In the genomic region with DNA sequence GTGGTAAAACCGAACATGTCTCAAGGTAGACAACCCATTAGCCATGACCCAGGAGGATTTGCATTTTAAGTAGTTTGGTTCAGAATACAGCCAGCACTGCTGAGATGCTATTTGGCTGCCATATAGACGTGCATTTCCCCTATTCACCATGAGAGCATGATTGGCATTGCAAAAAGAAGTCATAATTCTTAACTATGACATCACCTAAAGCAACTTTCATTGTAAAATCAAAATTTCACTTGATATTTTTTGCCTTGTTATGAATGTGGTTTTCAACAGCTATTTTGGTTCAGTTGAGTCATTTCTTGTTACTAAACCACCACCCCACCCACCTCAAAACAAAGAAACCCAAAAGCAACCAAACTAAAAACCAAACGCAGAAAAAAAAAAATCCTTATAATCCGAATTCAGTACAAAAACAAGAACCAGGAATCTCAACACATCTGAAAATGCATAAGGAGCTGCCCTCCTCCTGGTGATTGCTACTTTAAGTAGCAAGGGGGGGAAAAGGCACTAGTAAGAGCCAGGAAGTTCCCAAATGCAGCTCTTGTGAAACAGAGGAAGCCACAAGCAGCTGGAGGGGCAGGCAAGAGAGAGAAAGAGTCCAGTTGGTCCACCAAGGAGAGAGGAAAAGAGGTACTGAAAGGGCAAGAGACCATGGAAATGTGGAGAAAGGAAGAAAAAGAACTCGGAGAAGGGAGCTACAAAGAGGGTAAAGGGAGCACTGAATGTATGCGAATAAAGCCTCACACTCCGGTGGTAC, we compare ENCODE assay signal across 10 cellular contexts. TPM values are rescaled to one million over a fixed set of nuclear protein-coding genes. Genes with fewer than 3 reads are reported as not detected.
DNase-seq lines count a peak whose midpoint lies in the region; ATAC-seq and TF ChIP-seq lines count a peak whose summit lies in the region.
"Had no signal": no experiment of that assay in that cellular context is flagged by ENCODE, and none has a peak within 500 bp of the region (broad histone marks: within the 10 kb centered on the region; RNA-seq: fewer than 3 reads in every experiment).

No MANE protein-coding gene starts in this region.

- H3K4me1 ChIP-seq in PC-3 (ENCODE audit: insufficient read depth, low read length), result no peaks in the 10 kb centered on the region
- no peaks in the 10 kb centered on the region for H3K4me1 ChIP-seq in iPS-15b (ENCODE audit: control insufficient read depth, insufficient read depth, low read length)
- no peaks in the 10 kb centered on the region for H3K4me1 ChIP-seq in smooth muscle cell (ENCODE audit: low read depth)

- H3K9ac ChIP-seq in PC-3 (ENCODE audit: low read length), result peak overlapping the region; percentile 33; the same call in 1 of the 2 replicates
- peak overlapping the region; percentile 24 for H3K9ac ChIP-seq in iPS-15b (ENCODE audit: low read depth, low read length)
- peak overlapping the region; percentile 24 for H3K9ac ChIP-seq in smooth muscle cell (ENCODE audit: low read depth)

- CTCF ChIA-PET in PC-3 (lab: Charles Lee), result no interaction called here

- H3K9me3 ChIP-seq in PC-3 (ENCODE audit: low read length) (no peaks in the 10 kb centered on the region), iPS-15b (ENCODE audit: control insufficient read depth, insufficient read depth, low read length) (peaks cover 12% of the 10 kb centered on the region), smooth muscle cell (replicated peaks; ENCODE audit: low read depth) (no peaks in the 10 kb centered on the region)

- H3K9me3 Mint-ChIP-seq in T-helper 2 cell treated with Interferon-gamma antibody and Interleukin-4, amounts not matched to agents 5 μg/mL and 100 μg/mL, for 36 hours, result no peaks in the 10 kb centered on the region
- H3K9me3 Mint-ChIP-seq in activated naive CD4-positive, alpha-beta T cell treated with anti-CD3 and anti-CD28 coated beads, Interleukin-2, amount 50 U/mL, for 72 hours, result no peaks in the 10 kb centered on the region

- H3K27ac Mint-ChIP-seq in T-helper 2 cell treated with Interferon-gamma antibody and Interleukin-4, amounts not matched to agents 5 μg/mL and 100 μg/mL, for 36 hours, result peak overlapping the region; percentile 41
- no peak overlapping the region for H3K27ac Mint-ChIP-seq in activated naive CD4-positive, alpha-beta T cell treated with anti-CD3 and anti-CD28 coated beads, Interleukin-2, amount 50 U/mL, for 72 hours

- no peaks in the 10 kb centered on the region for H3K27me3 ChIP-seq in PC-3 (ENCODE audit: low read length)
- H3K27me3 ChIP-seq in iPS-15b (ENCODE audit: control insufficient read depth, insufficient read depth, low read length), result peaks cover 11% of the 10 kb centered on the region
- no peaks in the 10 kb centered on the region for H3K27me3 ChIP-seq in smooth muscle cell (ENCODE audit: low read depth)

- ATAC-seq in PC-3, result no peak
- ATAC-seq in activated naive CD4-positive, alpha-beta T cell treated with anti-CD3 and anti-CD28 coated beads, Interleukin-2, amount 50 U/mL, for 72 hours, result no peak

- no TSS peak for BruUV-seq in PC-3 (replicated peaks; lab: Mats Ljungman, UMichigan)

- no peak for DNase-seq in T-helper 2 cell treated with Interferon-gamma antibody and Interleukin-4, amounts not matched to agents 5 μg/mL and 100 μg/mL, for 36 hours (ENCODE audit: low spot score)
- DNase-seq in T-helper 2 cell, result no peak
- DNase-seq in PC-3, result peak; percentile 22
- no peak for DNase-seq in smooth muscle cell (lab: John Stamatoyannopoulos, UW; ENCODE audit: unreplicated experiment)
- no peak for DNase-seq in EL
- DNase-seq in activated T-cell treated with anti-CD3 and anti-CD28 coated beads, Interleukin-2, amount 50 U/mL, for 48 hours, result no peak
- no peak for DNase-seq in activated naive CD4-positive, alpha-beta T cell treated with anti-CD3 and anti-CD28 coated beads, Interleukin-2, amount 50 U/mL, for 72 hours (ENCODE audit: low spot score in 2 of 2)
- DNase-seq: NCI-H1105, SHP77 treated with DMSO at 0.1 percent for 48 hours had no signal

- H3F3A ChIP-seq in PC-3 (ENCODE audit: low read length, unreplicated experiment), result no peaks in the 10 kb centered on the region
- H3F3A ChIP-seq in smooth muscle cell (ENCODE audit: low read depth), result no peaks in the 10 kb centered on the region

- TF ChIP-seq CTCF in PC-3 (conservative IDR thresholded peaks at IDR 0.05; ENCODE audit: low read depth, low read length), result no peak
- no peak for TF ChIP-seq CTCF in smooth muscle cell (IDR thresholded peaks at IDR 0.05; ENCODE audit: borderline replicate concordance, insufficient read depth, poor library complexity, severe bottlenecking)

- H3K36me3 ChIP-seq in PC-3 (ENCODE audit: low read depth, low read length), result no peaks in the 10 kb centered on the region; the same call in 1 of the 2 replicates
- H3K36me3 ChIP-seq in iPS-15b (ENCODE audit: control insufficient read depth, insufficient read depth, low read length), result no peaks in the 10 kb centered on the region
- no peaks in the 10 kb centered on the region for H3K36me3 ChIP-seq in smooth muscle cell (ENCODE audit: low read depth)

- no peak overlapping the region for H3K27ac ChIP-seq in PC-3 (ENCODE audit: low read length)
- peak overlapping the region; percentile 58 for H3K27ac ChIP-seq in smooth muscle cell (ENCODE audit: low read depth)

- H3K4me3 ChIP-seq in PC-3 (ENCODE audit: low read length), result peak overlapping the region; percentile 74
- H3K4me3 ChIP-seq in iPS-15b (ENCODE audit: low read depth, low read length), result peak overlapping the region; percentile 54
- H3K4me3 ChIP-seq in smooth muscle cell, result peak overlapping the region; percentile 55

- H3K4me2 ChIP-seq in PC-3 (ENCODE audit: low read length) (peak overlapping the region; percentile 71), smooth muscle cell (peak overlapping the region; percentile 87)

- H4K20me1 ChIP-seq in PC-3 (ENCODE audit: low read length), result no peaks in the 10 kb centered on the region
- H4K20me1 ChIP-seq in smooth muscle cell (ENCODE audit: low read depth), result no peaks in the 10 kb centered on the region

- H3K9me2 ChIP-seq in PC-3 (replicated peaks; ENCODE audit: low read length), result no peaks in the 10 kb centered on the region

- H3K27me3 Mint-ChIP-seq in T-helper 2 cell treated with Interferon-gamma antibody and Interleukin-4, amounts not matched to agents 5 μg/mL and 100 μg/mL, for 36 hours (ENCODE audit: low read depth), result peaks cover 11% of the 10 kb centered on the region

- intact Hi-C loops in PC-3 (cut with micrococcal nuclease), result no loop called here

- H3K36me3 Mint-ChIP-seq in T-helper 2 cell treated with Interferon-gamma antibody and Interleukin-4, amounts not matched to agents 5 μg/mL and 100 μg/mL, for 36 hours (ENCODE audit: low read depth), result no peaks in the 10 kb centered on the region
- peaks cover 4 to 7% of the 10 kb centered on the region in 2 donors for H3K36me3 Mint-ChIP-seq in activated naive CD4-positive, alpha-beta T cell treated with anti-CD3 and anti-CD28 coated beads, Interleukin-2, amount 50 U/mL, for 72 hours

- 45% methylated on average over 7 of the region's 7 CpGs for WGBS in smooth muscle cell (ENCODE audit: low lambda C conversion rate)

- POLR2A ChIA-PET in PC-3 (lab: Charles Lee; ENCODE audit: unreplicated experiment), result no interaction called here

- H2AFZ ChIP-seq in PC-3 (ENCODE audit: low read length), result peak overlapping the region; percentile 91
- peak overlapping the region; percentile 23 for H2AFZ ChIP-seq in smooth muscle cell (ENCODE audit: low read depth)

- H3K79me2 ChIP-seq in PC-3 (ENCODE audit: low read length) (no peaks in the 10 kb centered on the region), smooth muscle cell (ENCODE audit: low read depth) (no peaks in the 10 kb centered on the region)

- H3K4me1 Mint-ChIP-seq in T-helper 2 cell treated with Interferon-gamma antibody and Interleukin-4, amounts not matched to agents 5 μg/mL and 100 μg/mL, for 36 hours (ENCODE audit: low read depth), result no peaks in the 10 kb centered on the region

- no peak overlapping the region for H3K4me3 Mint-ChIP-seq in T-helper 2 cell treated with Interferon-gamma antibody and Interleukin-4, amounts not matched to agents 5 μg/mL and 100 μg/mL, for 36 hours

RNA-seq across cellular contexts. Expression of gene SLITRK4, which starts 3.1 kb away (rescaled TPM):
- 2.3 and 3.7 TPM in 2 replicates for total RNA-seq in PC-3 (2014; rRNA removed)
- 25.1 and 25.3 TPM in 2 replicates for total RNA-seq in smooth muscle cell
- polyA plus RNA-seq in smooth muscle cell, result 11.9 and 16.0 TPM in 2 replicates
- not detected for total RNA-seq in activated naive CD4-positive, alpha-beta T cell treated with anti-CD3 and anti-CD28 coated beads, Interleukin-2, amount 50 U/mL, for 72 hours
